ENCODE assay signal across 9 cellular contexts in the genomic region with DNA sequence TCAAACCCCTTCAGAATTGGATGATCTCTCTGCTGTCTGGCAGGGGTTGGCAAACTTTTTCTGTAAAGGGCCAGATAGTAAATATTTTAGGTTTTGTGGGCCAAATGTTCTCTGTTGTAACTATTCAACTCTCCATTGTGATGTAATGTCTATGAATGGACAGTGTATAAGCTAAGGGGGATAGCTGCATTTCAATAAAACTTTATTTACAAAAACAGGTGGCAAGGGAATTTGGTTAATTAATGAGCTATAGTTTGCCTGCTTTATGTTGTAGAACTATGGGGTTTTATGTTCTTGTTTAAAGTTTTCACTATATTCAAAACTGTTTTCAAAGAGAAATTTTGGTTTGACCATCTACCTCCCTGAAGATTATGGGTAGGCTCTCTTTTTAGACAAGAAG.
"Had no signal": no experiment of that assay in that cellular context is flagged by ENCODE, and none has a peak within 500 bp of the region (broad histone marks: within the 10 kb centered on the region; RNA-seq: fewer than 3 reads in every experiment).

No MANE protein-coding gene starts in this region.

- ATAC-seq: GM23338, HCT116, HepG2 had no signal

- H3K36me3 ChIP-seq: HAP-1 had no signal

- H2AFZ ChIP-seq: GM23338 had no signal

- FAIRE-seq: H1, H54, HepG2 had no signal

- H3K27ac ChIP-seq: HL-60 had no signal

- H3K4me2 ChIP-seq: GM23338 had no signal

- DNase-seq: HFFc6, KG1 had no signal

- H3K4me3 ChIP-seq: GM23338, HAP-1 had no signal

- H3K4me1 ChIP-seq: HAP-1 had no signal
